15 cellular contexts compared by ENCODE assay signal in the genomic region with DNA sequence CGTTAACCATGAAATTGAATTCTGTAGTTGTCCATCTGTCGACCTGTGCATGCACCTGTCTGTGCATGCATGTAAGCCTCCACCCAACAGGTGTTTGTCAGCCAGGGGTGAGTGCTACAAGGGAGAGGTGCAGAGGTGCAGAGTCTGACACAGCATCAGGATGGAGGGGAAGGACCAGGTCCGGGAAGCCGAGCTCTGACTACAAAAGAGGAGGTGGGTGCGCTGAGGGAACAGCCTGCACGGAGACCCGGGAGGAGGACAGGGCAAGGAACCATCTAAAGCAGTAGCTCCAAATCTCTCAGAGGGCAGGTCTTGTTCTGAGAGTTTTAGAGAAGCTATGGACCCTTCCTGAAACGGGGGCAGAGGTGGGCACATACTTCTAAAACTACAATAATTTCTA. TPM values are rescaled to one million over a fixed set of nuclear protein-coding genes. Genes with fewer than 3 reads are reported as not detected.
A peak's percentile ranks its signal among the peaks of the same experiment; 100 is the strongest.
DNase-seq lines count a peak whose midpoint lies in the region; ATAC-seq and TF ChIP-seq lines count a peak whose summit lies in the region.
"Had no signal": no experiment of that assay in that cellular context is flagged by ENCODE, and none has a peak within 500 bp of the region (broad histone marks: within the 10 kb centered on the region; RNA-seq: fewer than 3 reads in every experiment).

No MANE protein-coding gene starts in this region.

- H3K36me3 Mint-ChIP-seq in memory B cell: peaks cover 6% of the 10 kb centered on the region

- no peak for TF ChIP-seq POLR2A in vagina (IDR thresholded peaks at IDR 0.05)

- H3K27me3 ChIP-seq in BLaER1 (peaks cover 57% of the 10 kb centered on the region), vagina (no peaks in the 10 kb centered on the region)

- DNase-seq in memory B cell (ENCODE audit: low spot score in 2 of 2) (no peak), vagina (ENCODE audit: extremely low spot score in 2 of 2) (no peak), SIG-M5 treated with dmso at 0.1 percent for 504 hours (lab: John Stamatoyannopoulos, UW; ENCODE audit: unreplicated experiment) (no peak), NCI-H2227 (lab: John Stamatoyannopoulos, UW; ENCODE audit: unreplicated experiment) (no peak)
- no peak for DNase-seq in effector CD8-positive, alpha-beta T cell (lab: John Stamatoyannopoulos, UW)
- DNase-seq: Calu3; CD4-positive, CD25-positive, alpha-beta regulatory T cell; DMS53; Karpas-422; NCI-H187; NCI-H510A had no signal

- no peak overlapping the region for H3K27ac ChIP-seq in BLaER1
- no peak overlapping the region for H3K27ac ChIP-seq in HEK293 (ENCODE audit: extremely low read depth, low read depth, low read length)
- peak overlapping the region; percentile 94 for H3K27ac ChIP-seq in angular gyrus (ENCODE audit: low read depth, low read length)
- no peak overlapping the region for H3K27ac ChIP-seq in vagina

- intact Hi-C loops in vagina (cut with DNase I): no loop called here

- no peak overlapping the region for H3K4me3 Mint-ChIP-seq in memory B cell
- H3K4me3 Mint-ChIP-seq: CD4-positive, CD25-positive, alpha-beta regulatory T cell had no signal

- no peaks in the 10 kb centered on the region for H3K9me3 Mint-ChIP-seq in memory B cell
- H3K9me3 Mint-ChIP-seq: CD4-positive, CD25-positive, alpha-beta regulatory T cell had no signal

- H3K27ac Mint-ChIP-seq in memory B cell: peak overlapping the region; percentile 42

- H3K4me1 Mint-ChIP-seq in memory B cell: peaks cover 37% of the 10 kb centered on the region

- no peaks in the 10 kb centered on the region for H3K9me3 ChIP-seq in BLaER1
- no peaks in the 10 kb centered on the region for H3K9me3 ChIP-seq in HEK293 (ENCODE audit: control insufficient read depth, insufficient read depth, low read depth, low read length)
- no peaks in the 10 kb centered on the region for H3K9me3 ChIP-seq in vagina

- peak overlapping the region; percentile 91 for H3K4me2 ChIP-seq in BLaER1

- H3K36me3 ChIP-seq in BLaER1 (no peaks in the 10 kb centered on the region), HEK293 (ENCODE audit: control insufficient read depth in 2 of 2, insufficient read depth in 1 of 2, low read length in 2 of 2) (peaks cover 5 to 41% of the 10 kb centered on the region in 2 experiments; a peak in 2 of 3 replicates), vagina (peaks cover 0 to 39% of the 10 kb centered on the region in 2 donors)

- no peaks in the 10 kb centered on the region for H3K27me3 Mint-ChIP-seq in memory B cell
- H3K27me3 Mint-ChIP-seq: CD4-positive, CD25-positive, alpha-beta regulatory T cell had no signal

- H4K20me1 ChIP-seq in BLaER1: peaks cover 28% of the 10 kb centered on the region

- H3K4me1 ChIP-seq in BLaER1 (peaks cover 92% of the 10 kb centered on the region), HEK293 (ENCODE audit: control insufficient read depth, insufficient read depth, low read length) (no peaks in the 10 kb centered on the region), vagina (peaks cover 71% of the 10 kb centered on the region)

- POLR2A ChIA-PET in HEK293 (lab: Yijun Ruan, JAX): no interaction called here

- no peak for TF ChIP-seq CTCF in HEK293 (tag by site-specific recombination; IDR thresholded peaks at IDR 0.05)
- TF ChIP-seq CTCF in vagina (IDR thresholded peaks at IDR 0.05): no peak

- no peak for ATAC-seq in memory B cell (ENCODE audit: low read depth)
- ATAC-seq: Panc1 had no signal

- CTCF ChIA-PET in HEK293 (lab: Yijun Ruan, JAX): no interaction called here

- no peak overlapping the region for H3K9ac ChIP-seq in BLaER1

- H3K4me3 ChIP-seq in BLaER1 (no peak overlapping the region), HEK293 (ENCODE audit: low read depth, low read length) (no peak overlapping the region), vagina (no peak overlapping the region)

TF ChIP-seq in HEK293, 187 proteins besides CTCF, POLR2A, EP300 and RAD21:
- TF ChIP-seq ZNF239 (tag by site-specific recombination; IDR thresholded peaks at IDR 0.05) (no peak), ZNF341 (tag by site-specific recombination; IDR thresholded peaks at IDR 0.05; ENCODE audit: low read depth) (peak; percentile 67), SCRT2 (tag by site-specific recombination; IDR thresholded peaks at IDR 0.05) (peak; percentile 76)

RNA-seq across cellular contexts. Expression of a gene that starts 54.1 kb away (rescaled TPM):
- total RNA-seq in vagina: 50.6 TPM
